Comparison of ENCODE assay signal across 9 cellular contexts in the genomic region with DNA sequence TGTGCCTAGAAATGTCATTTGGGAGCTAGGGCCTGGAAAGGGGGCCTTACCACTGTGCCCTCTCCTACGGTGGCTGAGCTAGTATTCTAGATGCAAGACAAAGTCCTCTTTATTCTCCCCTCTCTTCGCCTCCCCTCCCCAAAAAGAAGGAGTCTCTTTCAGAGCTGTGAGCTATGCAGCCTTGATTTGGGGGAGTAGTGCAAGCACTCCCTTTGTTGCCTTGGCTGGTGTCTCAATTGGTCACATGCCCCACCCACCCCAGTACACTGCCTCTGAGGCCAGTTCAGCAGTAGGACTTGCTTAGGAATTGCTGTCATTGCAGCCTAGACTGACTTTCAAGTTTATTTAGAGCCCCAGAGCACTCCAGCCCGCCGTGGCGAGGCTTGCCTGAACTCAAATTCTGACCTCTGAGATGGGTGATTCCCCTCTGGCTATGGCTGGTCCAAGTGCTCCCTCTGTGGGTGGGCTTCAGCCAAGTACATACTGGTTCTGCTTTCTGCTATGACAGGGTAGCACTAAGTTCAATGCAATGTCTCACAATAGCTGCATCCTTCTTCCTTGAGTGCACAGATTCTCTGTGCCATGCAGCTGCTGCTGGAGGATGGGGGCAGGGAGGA. TPM values are rescaled to one million over a fixed set of nuclear protein-coding genes. Genes with fewer than 3 reads are reported as not detected.
DNase-seq lines count a peak whose midpoint lies in the region; ATAC-seq and TF ChIP-seq lines count a peak whose summit lies in the region.
"Had no signal": no experiment of that assay in that cellular context is flagged by ENCODE, and none has a peak within 500 bp of the region (broad histone marks: within the 10 kb centered on the region; RNA-seq: fewer than 3 reads in every experiment).

No MANE protein-coding gene starts in this region.

- H3K4me2 ChIP-seq in DOHH2 (ENCODE audit: low read length): no peak overlapping the region

- no peaks in the 10 kb centered on the region for H3K4me1 ChIP-seq in DOHH2 (ENCODE audit: control insufficient read depth, low read length)
- H3K4me1 ChIP-seq: heart left ventricle had no signal

- TF ChIP-seq CTCF in DOHH2 (IDR thresholded peaks at IDR 0.05; ENCODE audit: low read depth, low read length, poor library complexity, severe bottlenecking) (peak; percentile 52), fibroblast of villous mesenchyme (IDR thresholded peaks at IDR 0.05; ENCODE audit: insufficient read depth, low read depth, low read length) (peak; percentile 32)

- H3K79me2 ChIP-seq in DOHH2 (ENCODE audit: control insufficient read depth, low read length): no peaks in the 10 kb centered on the region

- H3K4me3 ChIP-seq in DOHH2 (ENCODE audit: low read length) (no peak overlapping the region), fibroblast of villous mesenchyme (ENCODE audit: low read depth, low read length) (no peak overlapping the region), H7 (ENCODE audit: insufficient read depth, low read depth, low read length) (no peak overlapping the region)
- H3K4me3 ChIP-seq: heart left ventricle had no signal

- no peak overlapping the region for H3K27ac ChIP-seq in DOHH2 (ENCODE audit: low read depth, low read length)
- H3K27ac ChIP-seq: heart left ventricle had no signal

- no peaks in the 10 kb centered on the region for H3F3A ChIP-seq in DOHH2 (ENCODE audit: control insufficient read depth, insufficient read depth)

- peak; percentile 53 for DNase-seq in SK-N-DZ (ENCODE audit: low spot score)
- DNase-seq in fibroblast of villous mesenchyme (ENCODE audit: low read depth): peak; percentile 12
- DNase-seq in posterior vena cava (ENCODE audit: low spot score): no peak
- DNase-seq in NCI-H187 (lab: John Stamatoyannopoulos, UW): no peak
- DNase-seq in H7: no peak
- DNase-seq: heart left ventricle had no signal

- H3K27me3 ChIP-seq in DOHH2 (ENCODE audit: control insufficient read depth, low read length) (peaks cover 4% of the 10 kb centered on the region; the same call in 1 of the 2 replicates), H7 (ENCODE audit: control insufficient read depth, insufficient read depth, low read length) (no peaks in the 10 kb centered on the region)
- H3K27me3 ChIP-seq: heart left ventricle had no signal

- H3K9me3 ChIP-seq in DOHH2 (ENCODE audit: control insufficient read depth, insufficient read depth, low read length): no peaks in the 10 kb centered on the region

- ATAC-seq in GM18909 (IDR thresholded peaks at IDR 0.05; ENCODE audit: poor library complexity, unreplicated experiment) (peak; percentile 98), HG03045 (IDR thresholded peaks at IDR 0.05; ENCODE audit: unreplicated experiment) (peak; percentile 95)

- intact Hi-C loops in posterior vena cava (cut with DNase I): no loop called here

- no peaks in the 10 kb centered on the region for H4K20me1 ChIP-seq in DOHH2 (ENCODE audit: control insufficient read depth, insufficient read depth, low read depth, low read length)

- no peaks in the 10 kb centered on the region for H3K9me2 ChIP-seq in DOHH2 (replicated peaks; ENCODE audit: control insufficient read depth, low read length)

- H3K36me3 ChIP-seq in DOHH2 (ENCODE audit: control insufficient read depth, low read length) (no peaks in the 10 kb centered on the region), H7 (replicated peaks; ENCODE audit: control insufficient read depth, insufficient read depth, low read length) (no peaks in the 10 kb centered on the region)
- H3K36me3 ChIP-seq: heart left ventricle had no signal

RNA-seq across cellular contexts. Expression of a gene that starts 37.0 kb away (rescaled TPM):
- 11.5 and 13.3 TPM in 2 replicates for polyA plus RNA-seq in SK-N-DZ (2014; cell fraction: cytosol; rRNA removed)
- polyA plus RNA-seq in SK-N-DZ (2014; cell fraction: nucleus; rRNA removed): 9.1 TPM in 2 replicates
- total RNA-seq in fibroblast of villous mesenchyme (15.8 and 19.4 TPM in 2 replicates), posterior vena cava (1 to 10 TPM; 7.8 to 8.9 TPM)
- 13.1 and 13.4 TPM in 2 replicates for total RNA-seq in H7 (2014; rRNA removed; shearing (Covaris generic))

Comparison
In these comparisons a context has a peak if more than half of its experiments do, and no peak if none do; other contexts are left out.
1. DNase-seq: peak in SK-N-DZ (single experiment) and fibroblast of villous mesenchyme (single experiment); none in posterior vena cava (single experiment), NCI-H187 (0 of 2) and H7 (single experiment).